Comparison of ENCODE assay signal across 20 cellular contexts in genomic region chr2:60516826-60517225, GRCh38. TPM values are rescaled to one million over a fixed set of nuclear protein-coding genes. Genes with fewer than 3 reads are reported as not detected.
DNase-seq lines count a peak whose midpoint lies in the region; ATAC-seq, FAIRE-seq and TF ChIP-seq lines count a peak whose summit lies in the region.
"Had no signal": no experiment of that assay in that cellular context is flagged by ENCODE, and none has a peak within 500 bp of the region (broad histone marks: within the 10 kb centered on the region; RNA-seq: fewer than 3 reads in every experiment).

No MANE protein-coding gene starts in this region.

- DNase-seq in stimulated activated naive CD8-positive, alpha-beta T cell treated with anti-CD3 and anti-CD28 coated beads, Interleukin-15, Interleukin-2, amounts not matched to agents 100 U/mL and 50 U/mL, for 24 hours, result no peak
- DNase-seq in astrocyte (ENCODE audit: low read depth) (no peak), mesothelial cell of epicardium (ENCODE audit: low spot score in 2 of 2, unreplicated experiment in 2 of 2) (no peak), type B pancreatic cell (ENCODE audit: extremely low spot score, unreplicated experiment) (no peak), mucosa of descending colon (no peak), NCI-H526 (lab: John Stamatoyannopoulos, UW) (no peak), NCI-H446 (lab: John Stamatoyannopoulos, UW) (no peak)
- DNase-seq: activated CD8-positive, alpha-beta memory T cell treated with anti-CD3 and anti-CD28 coated beads for 24 hours; CD4-positive, alpha-beta memory T cell; NCI-H1930; NCI-H510A; tibial artery had no signal

- H3K27me3 ChIP-seq in astrocyte (ENCODE audit: insufficient read depth, low read length), result no peaks in the 10 kb centered on the region
- H3K27me3 ChIP-seq: cardiac muscle cell had no signal

- no peak for ATAC-seq in stimulated activated naive CD8-positive, alpha-beta T cell treated with anti-CD3 and anti-CD28 coated beads, Interleukin-15, Interleukin-2, amounts not matched to agents 100 U/mL and 50 U/mL, for 24 hours
- no peak for ATAC-seq in mucosa of descending colon
- ATAC-seq: stimulated activated effector memory CD8-positive, alpha-beta T cell treated with anti-CD3 and anti-CD28 coated beads, Interleukin-12 subunit alpha, Interleukin-12 subunit beta, amount 100 ng/mL, for 72 hours had no signal

- no peaks in the 10 kb centered on the region for H3K9me3 Mint-ChIP-seq in stimulated activated naive CD8-positive, alpha-beta T cell treated with anti-CD3 and anti-CD28 coated beads, Interleukin-15, Interleukin-2, amounts not matched to agents 100 ng/mL and 50 ng/mL, for 24 hours
- H3K9me3 Mint-ChIP-seq in astrocyte (ENCODE audit: unreplicated experiment), result peaks cover 2% of the 10 kb centered on the region
- H3K9me3 Mint-ChIP-seq in mesothelial cell of epicardium, result no peaks in the 10 kb centered on the region
- H3K9me3 Mint-ChIP-seq in type B pancreatic cell, result no peaks in the 10 kb centered on the region
- H3K9me3 Mint-ChIP-seq: activated T-helper 1 cell treated with anti-CD3 and anti-CD28 coated beads, Interleukin-12 subunit alpha, Interleukin-12 subunit beta, Interleukin-2, Interleukin-4 antibody, amounts not matched to agents 30 ng/mL and 10 ng/mL and 1 ng/mL, durations not matched to agents 14 hours and 24 hours and 36 hours; H9; stimulated activated effector memory CD8-positive, alpha-beta T cell treated with anti-CD3 and anti-CD28 coated beads, Interleukin-12 subunit alpha, Interleukin-12 subunit beta, amount 100 ng/mL, for 72 hours had no signal

- H4K20me1 ChIP-seq in astrocyte (ENCODE audit: insufficient read depth, low read length), result no peaks in the 10 kb centered on the region

- H3K9me3 ChIP-seq in astrocyte (ENCODE audit: insufficient read depth, low read depth, low read length) (no peaks in the 10 kb centered on the region), mucosa of descending colon (no peaks in the 10 kb centered on the region)
- H3K9me3 ChIP-seq: tibial artery had no signal

- peak overlapping the region; percentile 32 for H3K4me3 ChIP-seq in astrocyte (ENCODE audit: insufficient read depth, low read depth, low read length)
- H3K4me3 ChIP-seq in mucosa of descending colon, result no peak overlapping the region
- H3K4me3 ChIP-seq: cardiac muscle cell, tibial artery had no signal

- H3K4me1 ChIP-seq in astrocyte (ENCODE audit: insufficient read depth, low read length), result peaks cover 47% of the 10 kb centered on the region
- H3K4me1 ChIP-seq in mucosa of descending colon (ENCODE audit: low read depth), result peaks cover 18% of the 10 kb centered on the region
- H3K4me1 ChIP-seq: tibial artery had no signal

- no peaks in the 10 kb centered on the region for H3K36me3 Mint-ChIP-seq in stimulated activated naive CD8-positive, alpha-beta T cell treated with anti-CD3 and anti-CD28 coated beads, Interleukin-15, Interleukin-2, amounts not matched to agents 100 ng/mL and 50 ng/mL, for 24 hours (ENCODE audit: low read depth)
- H3K36me3 Mint-ChIP-seq in astrocyte (ENCODE audit: low read depth, unreplicated experiment) (peaks cover 16% of the 10 kb centered on the region), mesothelial cell of epicardium (peaks cover 9% of the 10 kb centered on the region), type B pancreatic cell (peaks cover 31% of the 10 kb centered on the region)
- H3K36me3 Mint-ChIP-seq: CD4-positive, alpha-beta memory T cell; stimulated activated effector memory CD8-positive, alpha-beta T cell treated with anti-CD3 and anti-CD28 coated beads, Interleukin-12 subunit alpha, Interleukin-12 subunit beta, amount 100 ng/mL, for 72 hours had no signal

- no peak for TF ChIP-seq CTCF in astrocyte (IDR thresholded peaks at IDR 0.05; ENCODE audit: insufficient read depth, low read depth, low read length)
- TF ChIP-seq CTCF in mesothelial cell of epicardium (IDR thresholded peaks at IDR 0.05; ENCODE audit: unreplicated experiment), result no peak
- no peak for TF ChIP-seq CTCF in type B pancreatic cell (conservative IDR thresholded peaks at IDR 0.05)
- no peak for TF ChIP-seq CTCF in mucosa of descending colon (IDR thresholded peaks at IDR 0.05)

- H3K27ac ChIP-seq in astrocyte (ENCODE audit: low read depth, low read length), result peak overlapping the region; percentile 100
- H3K27ac ChIP-seq: cardiac muscle cell, tibial artery had no signal

- peaks cover 12% of the 10 kb centered on the region for H3K27me3 Mint-ChIP-seq in stimulated activated naive CD8-positive, alpha-beta T cell treated with anti-CD3 and anti-CD28 coated beads, Interleukin-15, Interleukin-2, amounts not matched to agents 100 ng/mL and 50 ng/mL, for 24 hours
- H3K27me3 Mint-ChIP-seq in astrocyte (ENCODE audit: low read depth, unreplicated experiment), result no peaks in the 10 kb centered on the region
- H3K27me3 Mint-ChIP-seq in mesothelial cell of epicardium (ENCODE audit: low read depth), result no peaks in the 10 kb centered on the region
- no peaks in the 10 kb centered on the region for H3K27me3 Mint-ChIP-seq in type B pancreatic cell

- no peak for FAIRE-seq in astrocyte (lab: Jason Lieb, UNC)
- FAIRE-seq: islet of Langerhans had no signal

- peak overlapping the region; percentile 85 for H3K4me2 ChIP-seq in astrocyte (ENCODE audit: low read length)

- intact Hi-C loops in mucosa of descending colon (cut with DNase I, micrococcal nuclease), result no loop called here

- peak overlapping the region; percentile 89 for H2AFZ ChIP-seq in astrocyte (ENCODE audit: low read depth, low read length)

- H3K27ac Mint-ChIP-seq in stimulated activated naive CD8-positive, alpha-beta T cell treated with anti-CD3 and anti-CD28 coated beads, Interleukin-15, Interleukin-2, amounts not matched to agents 100 ng/mL and 50 ng/mL, for 24 hours, result peak overlapping the region; percentile 10
- peak overlapping the region; percentile 100 for H3K27ac Mint-ChIP-seq in astrocyte (ENCODE audit: unreplicated experiment)
- peak overlapping the region; percentile 96 for H3K27ac Mint-ChIP-seq in mesothelial cell of epicardium
- peak overlapping the region; percentile 15 for H3K27ac Mint-ChIP-seq in type B pancreatic cell
- H3K27ac Mint-ChIP-seq: activated T-helper 1 cell treated with anti-CD3 and anti-CD28 coated beads, Interleukin-12 subunit alpha, Interleukin-12 subunit beta, Interleukin-2, Interleukin-4 antibody, amounts not matched to agents 30 ng/mL and 10 ng/mL and 1 ng/mL, durations not matched to agents 14 hours and 24 hours and 36 hours; CD4-positive, alpha-beta memory T cell; stimulated activated effector memory CD8-positive, alpha-beta T cell treated with anti-CD3 and anti-CD28 coated beads, Interleukin-12 subunit alpha, Interleukin-12 subunit beta, amount 100 ng/mL, for 72 hours had no signal

- peak overlapping the region; percentile 88 for H3K9ac ChIP-seq in astrocyte (ENCODE audit: low read length)

- peaks cover 31% of the 10 kb centered on the region for H3K79me2 ChIP-seq in astrocyte (ENCODE audit: insufficient read depth, low read length)

- H3K4me3 Mint-ChIP-seq in stimulated activated naive CD8-positive, alpha-beta T cell treated with anti-CD3 and anti-CD28 coated beads, Interleukin-15, Interleukin-2, amounts not matched to agents 100 ng/mL and 50 ng/mL, for 24 hours, result no peak overlapping the region
- H3K4me3 Mint-ChIP-seq in astrocyte (ENCODE audit: unreplicated experiment) (peak overlapping the region; percentile 66), mesothelial cell of epicardium (peak overlapping the region; percentile 28), type B pancreatic cell (no peak overlapping the region)
- H3K4me3 Mint-ChIP-seq: activated T-helper 1 cell treated with anti-CD3 and anti-CD28 coated beads, Interleukin-12 subunit alpha, Interleukin-12 subunit beta, Interleukin-2, Interleukin-4 antibody, amounts not matched to agents 30 ng/mL and 10 ng/mL and 1 ng/mL, durations not matched to agents 14 hours and 24 hours and 36 hours; CD4-positive, alpha-beta memory T cell; H9; stimulated activated effector memory CD8-positive, alpha-beta T cell treated with anti-CD3 and anti-CD28 coated beads, Interleukin-12 subunit alpha, Interleukin-12 subunit beta, amount 100 ng/mL, for 72 hours had no signal

- H3K36me3 ChIP-seq in astrocyte (ENCODE audit: insufficient read depth, low read length) (no peaks in the 10 kb centered on the region), mucosa of descending colon (ENCODE audit: low read depth) (no peaks in the 10 kb centered on the region)
- H3K36me3 ChIP-seq: cardiac muscle cell, tibial artery had no signal

- peaks cover 42% of the 10 kb centered on the region for H3K4me1 Mint-ChIP-seq in stimulated activated naive CD8-positive, alpha-beta T cell treated with anti-CD3 and anti-CD28 coated beads, Interleukin-15, Interleukin-2, amounts not matched to agents 100 ng/mL and 50 ng/mL, for 24 hours (ENCODE audit: low read depth)
- H3K4me1 Mint-ChIP-seq in astrocyte (ENCODE audit: low read depth, unreplicated experiment), result peaks cover 65% of the 10 kb centered on the region
- peaks cover 69% of the 10 kb centered on the region for H3K4me1 Mint-ChIP-seq in mesothelial cell of epicardium
- H3K4me1 Mint-ChIP-seq in type B pancreatic cell (ENCODE audit: unreplicated experiment), result peaks cover 53% of the 10 kb centered on the region

RNA-seq across cellular contexts. Expression of gene BCL11A, which starts 36.6 kb away (rescaled TPM):
- total RNA-seq in astrocyte (29.8 and 32.0 TPM in 2 replicates), mesothelial cell of epicardium (139 to 142 TPM (median 141 TPM) in 3 replicates), type B pancreatic cell (ENCODE audit: low replicate concordance) (47.9 and 53.1 TPM in 2 replicates), mucosa of descending colon (10 to 100 TPM; 22.8 to 59.6 (median 40.7) TPM)
- total RNA-seq: A172; activated T-helper 1 cell treated with anti-CD3 and anti-CD28 coated beads, Interleukin-12 subunit alpha, Interleukin-12 subunit beta, Interleukin-2, Interleukin-4 antibody, amounts not matched to agents 30 ng/mL and 10 ng/mL and 1 ng/mL, durations not matched to agents 14 hours and 24 hours and 36 hours; T-helper 1 cell treated with Interleukin-12 subunit alpha and Interleukin-12 subunit beta and Interleukin-4 antibody, amounts not matched to agents 30 ng/mL and 1 ng/mL, for 36 hours had no signal

Comparison
In these comparisons a context has a peak if more than half of its experiments do, and no peak if none do; other contexts are left out.
1. H3K27ac Mint-ChIP-seq: peak in every context shown above with its lines; median percentile 100 in astrocyte; 96 in mesothelial cell of epicardium; 15 in type B pancreatic cell; 10 in stimulated activated naive CD8-positive, alpha-beta T cell treated with anti-CD3 and anti-CD28 coated beads, Interleukin-15, Interleukin-2, amounts not matched to agents 100 ng/mL and 50 ng/mL, for 24 hours.
2. H3K4me3 Mint-ChIP-seq: peak in astrocyte (single experiment) and mesothelial cell of epicardium (single experiment); none in stimulated activated naive CD8-positive, alpha-beta T cell treated with anti-CD3 and anti-CD28 coated beads, Interleukin-15, Interleukin-2, amounts not matched to agents 100 ng/mL and 50 ng/mL, for 24 hours (single experiment) and type B pancreatic cell (single experiment).